ENCODE assay signal across 1 cellular context in the genomic region with DNA sequence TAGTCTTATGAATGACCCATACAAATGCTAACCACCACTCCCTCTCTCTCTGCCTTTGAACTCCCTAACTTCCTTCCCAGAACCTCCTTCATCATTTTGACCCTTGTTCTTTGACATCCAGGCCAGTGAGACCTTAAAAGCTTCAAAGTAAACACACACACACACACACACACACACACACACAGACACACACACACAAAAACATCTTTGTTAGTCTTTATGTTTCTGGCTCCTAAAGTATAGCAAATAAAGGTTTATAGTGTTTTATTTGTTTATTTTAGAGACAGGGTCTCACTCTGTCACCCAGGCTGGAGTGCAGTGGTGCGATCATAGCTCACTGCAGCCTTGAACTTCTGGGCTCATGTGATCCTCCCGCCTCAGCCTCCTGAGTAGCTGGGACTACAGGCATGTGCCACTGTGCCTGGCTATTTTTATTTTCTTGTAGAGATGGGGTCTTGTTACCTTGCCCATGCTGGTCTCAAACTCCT.
TF ChIP-seq lines count a peak whose summit lies in the region.
"Not testable (repeated sequence)": the region's sequence is repeated elsewhere in the genome, so short reads cannot be mapped to it uniquely, and the experiment has no call there.

No MANE protein-coding gene starts in this region.

TF ChIP-seq in HepG2, 621 proteins besides CTCF, POLR2A, EP300 and RAD21 (continued from another document):
- TF ChIP-seq ZBTB3 (CRISPR knock-in tag; IDR thresholded peaks at IDR 0.05; ENCODE audit: borderline replicate concordance, low read depth) (peak; percentile 94), EHMT2 (IDR thresholded peaks at IDR 0.05; ENCODE audit: borderline replicate concordance, low read depth, low read length) (0 out of 2 replicates have a peak, but pooled peaks have one; percentile 36), HDAC1 (CRISPR knock-in tag; IDR thresholded peaks at IDR 0.05) (peak; percentile 76), NR2F1 (CRISPR knock-in tag; IDR thresholded peaks at IDR 0.05) (peak; percentile 46 to 87; a peak in 3 of 4 replicates), ZMYM2 (CRISPR knock-in tag; IDR thresholded peaks at IDR 0.05) (peak; percentile 80), XRCC5 (optimal IDR thresholded peaks at IDR 0.05; ENCODE audit: low read length) (peak; percentile 40), ZMYM3 (CRISPR knock-in tag; IDR thresholded peaks at IDR 0.05) (peak; percentile 70), NFIC (IDR thresholded peaks at IDR 0.05; ENCODE audit: low read length) (peak; percentile 49; the same call in 1 of the 2 replicates), CHD4 (IDR thresholded peaks at IDR 0.05; ENCODE audit: borderline replicate concordance, low read length) (peak; percentile 61; the same call in 1 of the 2 replicates), BHLHE40 (IDR thresholded peaks at IDR 0.05; ENCODE audit: low read length) (peak; percentile 10; the same call in 1 of the 2 replicates), FOXK1 (CRISPR knock-in tag; IDR thresholded peaks at IDR 0.05; ENCODE audit: borderline replicate concordance, low read depth) (peak; percentile 31; the same call in 1 of the 2 replicates), NR2C2 (CRISPR knock-in tag; IDR thresholded peaks at IDR 0.05; ENCODE audit: borderline replicate concordance) (peak; percentile 68), ZNF556 (CRISPR knock-in tag; IDR thresholded peaks at IDR 0.05; ENCODE audit: borderline replicate concordance) (peak; percentile 64; the same call in 1 of the 2 replicates), TBX3 (IDR thresholded peaks at IDR 0.05; ENCODE audit: borderline replicate concordance) (peak; percentile 84; the same call in 1 of the 2 replicates), ARNTL (CRISPR knock-in tag; IDR thresholded peaks at IDR 0.05) (peak; percentile 55; the same call in 1 of the 2 replicates), TCF7L2 (IDR thresholded peaks at IDR 0.05; ENCODE audit: low read depth, low read length) (peak; percentile 52), ASH2L (IDR thresholded peaks at IDR 0.05; ENCODE audit: insufficient read length, low read depth, low read length) (peak; percentile 50), JUNB (CRISPR knock-in tag; IDR thresholded peaks at IDR 0.05; ENCODE audit: borderline replicate concordance) (peak; percentile 54; the same call in 1 of the 2 replicates), RARA (CRISPR knock-in tag; IDR thresholded peaks at IDR 0.05) (peak; percentile 78), TARDBP (CRISPR knock-in tag; IDR thresholded peaks at IDR 0.05) (0 out of 2 replicates have a peak, but pooled peaks have one; percentile 15), NONO (CRISPR knock-in tag; conservative IDR thresholded peaks at IDR 0.05) (peak; percentile 44; the same call in 1 of the 2 replicates), NCOR1 (IDR thresholded peaks at IDR 0.05; ENCODE audit: borderline replicate concordance, low read length) (peak; percentile 81; the same call in 1 of the 2 replicates), ZSCAN25 (CRISPR knock-in tag; IDR thresholded peaks at IDR 0.05) (peak; percentile 12; the same call in 1 of the 2 replicates), TBX2 (CRISPR knock-in tag; IDR thresholded peaks at IDR 0.05; ENCODE audit: borderline replicate concordance) (peak; percentile 65; the same call in 1 of the 2 replicates), SALL1 (CRISPR knock-in tag; IDR thresholded peaks at IDR 0.05) (peak; percentile 65), CREM (IDR thresholded peaks at IDR 0.05) (peak; percentile 64), POGZ (CRISPR knock-in tag; IDR thresholded peaks at IDR 0.05) (0 out of 2 replicates have a peak, but pooled peaks have one; percentile 31)
- TF ChIP-seq, protein P1, sequence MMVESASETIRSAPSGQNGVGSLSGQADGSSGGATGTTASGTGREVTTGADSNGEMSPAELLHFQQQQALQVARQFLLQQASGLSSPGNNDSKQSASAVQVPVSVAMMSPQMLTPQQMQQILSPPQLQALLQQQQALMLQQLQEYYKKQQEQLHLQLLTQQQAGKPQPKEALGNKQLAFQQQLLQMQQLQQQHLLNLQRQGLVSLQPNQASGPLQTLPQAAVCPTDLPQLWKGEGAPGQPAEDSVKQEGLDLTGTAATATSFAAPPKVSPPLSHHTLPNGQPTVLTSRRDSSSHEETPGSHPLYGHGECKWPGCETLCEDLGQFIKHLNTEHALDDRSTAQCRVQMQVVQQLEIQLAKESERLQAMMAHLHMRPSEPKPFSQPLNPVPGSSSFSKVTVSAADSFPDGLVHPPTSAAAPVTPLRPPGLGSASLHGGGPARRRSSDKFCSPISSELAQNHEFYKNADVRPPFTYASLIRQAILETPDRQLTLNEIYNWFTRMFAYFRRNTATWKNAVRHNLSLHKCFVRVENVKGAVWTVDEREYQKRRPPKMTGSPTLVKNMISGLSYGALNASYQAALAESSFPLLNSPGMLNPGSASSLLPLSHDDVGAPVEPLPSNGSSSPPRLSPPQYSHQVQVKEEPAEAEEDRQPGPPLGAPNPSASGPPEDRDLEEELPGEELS (CRISPR knock-in tag; IDR thresholded peaks at IDR 0.05), result peak; percentile 66
- TF ChIP-seq, protein P2, sequence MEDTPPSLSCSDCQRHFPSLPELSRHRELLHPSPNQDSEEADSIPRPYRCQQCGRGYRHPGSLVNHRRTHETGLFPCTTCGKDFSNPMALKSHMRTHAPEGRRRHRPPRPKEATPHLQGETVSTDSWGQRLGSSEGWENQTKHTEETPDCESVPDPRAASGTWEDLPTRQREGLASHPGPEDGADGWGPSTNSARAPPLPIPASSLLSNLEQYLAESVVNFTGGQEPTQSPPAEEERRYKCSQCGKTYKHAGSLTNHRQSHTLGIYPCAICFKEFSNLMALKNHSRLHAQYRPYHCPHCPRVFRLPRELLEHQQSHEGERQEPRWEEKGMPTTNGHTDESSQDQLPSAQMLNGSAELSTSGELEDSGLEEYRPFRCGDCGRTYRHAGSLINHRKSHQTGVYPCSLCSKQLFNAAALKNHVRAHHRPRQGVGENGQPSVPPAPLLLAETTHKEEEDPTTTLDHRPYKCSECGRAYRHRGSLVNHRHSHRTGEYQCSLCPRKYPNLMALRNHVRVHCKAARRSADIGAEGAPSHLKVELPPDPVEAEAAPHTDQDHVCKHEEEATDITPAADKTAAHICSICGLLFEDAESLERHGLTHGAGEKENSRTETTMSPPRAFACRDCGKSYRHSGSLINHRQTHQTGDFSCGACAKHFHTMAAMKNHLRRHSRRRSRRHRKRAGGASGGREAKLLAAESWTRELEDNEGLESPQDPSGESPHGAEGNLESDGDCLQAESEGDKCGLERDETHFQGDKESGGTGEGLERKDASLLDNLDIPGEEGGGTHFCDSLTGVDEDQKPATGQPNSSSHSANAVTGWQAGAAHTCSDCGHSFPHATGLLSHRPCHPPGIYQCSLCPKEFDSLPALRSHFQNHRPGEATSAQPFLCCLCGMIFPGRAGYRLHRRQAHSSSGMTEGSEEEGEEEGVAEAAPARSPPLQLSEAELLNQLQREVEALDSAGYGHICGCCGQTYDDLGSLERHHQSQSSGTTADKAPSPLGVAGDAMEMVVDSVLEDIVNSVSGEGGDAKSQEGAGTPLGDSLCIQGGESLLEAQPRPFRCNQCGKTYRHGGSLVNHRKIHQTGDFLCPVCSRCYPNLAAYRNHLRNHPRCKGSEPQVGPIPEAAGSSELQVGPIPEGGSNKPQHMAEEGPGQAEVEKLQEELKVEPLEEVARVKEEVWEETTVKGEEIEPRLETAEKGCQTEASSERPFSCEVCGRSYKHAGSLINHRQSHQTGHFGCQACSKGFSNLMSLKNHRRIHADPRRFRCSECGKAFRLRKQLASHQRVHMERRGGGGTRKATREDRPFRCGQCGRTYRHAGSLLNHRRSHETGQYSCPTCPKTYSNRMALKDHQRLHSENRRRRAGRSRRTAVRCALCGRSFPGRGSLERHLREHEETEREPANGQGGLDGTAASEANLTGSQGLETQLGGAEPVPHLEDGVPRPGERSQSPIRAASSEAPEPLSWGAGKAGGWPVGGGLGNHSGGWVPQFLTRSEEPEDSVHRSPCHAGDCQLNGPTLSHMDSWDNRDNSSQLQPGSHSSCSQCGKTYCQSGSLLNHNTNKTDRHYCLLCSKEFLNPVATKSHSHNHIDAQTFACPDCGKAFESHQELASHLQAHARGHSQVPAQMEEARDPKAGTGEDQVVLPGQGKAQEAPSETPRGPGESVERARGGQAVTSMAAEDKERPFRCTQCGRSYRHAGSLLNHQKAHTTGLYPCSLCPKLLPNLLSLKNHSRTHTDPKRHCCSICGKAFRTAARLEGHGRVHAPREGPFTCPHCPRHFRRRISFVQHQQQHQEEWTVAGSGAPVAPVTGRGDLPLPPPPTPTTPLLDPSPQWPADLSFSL (CRISPR knock-in tag; IDR thresholded peaks at IDR 0.05), result peak; percentile 95
- TF ChIP-seq, protein P3, sequence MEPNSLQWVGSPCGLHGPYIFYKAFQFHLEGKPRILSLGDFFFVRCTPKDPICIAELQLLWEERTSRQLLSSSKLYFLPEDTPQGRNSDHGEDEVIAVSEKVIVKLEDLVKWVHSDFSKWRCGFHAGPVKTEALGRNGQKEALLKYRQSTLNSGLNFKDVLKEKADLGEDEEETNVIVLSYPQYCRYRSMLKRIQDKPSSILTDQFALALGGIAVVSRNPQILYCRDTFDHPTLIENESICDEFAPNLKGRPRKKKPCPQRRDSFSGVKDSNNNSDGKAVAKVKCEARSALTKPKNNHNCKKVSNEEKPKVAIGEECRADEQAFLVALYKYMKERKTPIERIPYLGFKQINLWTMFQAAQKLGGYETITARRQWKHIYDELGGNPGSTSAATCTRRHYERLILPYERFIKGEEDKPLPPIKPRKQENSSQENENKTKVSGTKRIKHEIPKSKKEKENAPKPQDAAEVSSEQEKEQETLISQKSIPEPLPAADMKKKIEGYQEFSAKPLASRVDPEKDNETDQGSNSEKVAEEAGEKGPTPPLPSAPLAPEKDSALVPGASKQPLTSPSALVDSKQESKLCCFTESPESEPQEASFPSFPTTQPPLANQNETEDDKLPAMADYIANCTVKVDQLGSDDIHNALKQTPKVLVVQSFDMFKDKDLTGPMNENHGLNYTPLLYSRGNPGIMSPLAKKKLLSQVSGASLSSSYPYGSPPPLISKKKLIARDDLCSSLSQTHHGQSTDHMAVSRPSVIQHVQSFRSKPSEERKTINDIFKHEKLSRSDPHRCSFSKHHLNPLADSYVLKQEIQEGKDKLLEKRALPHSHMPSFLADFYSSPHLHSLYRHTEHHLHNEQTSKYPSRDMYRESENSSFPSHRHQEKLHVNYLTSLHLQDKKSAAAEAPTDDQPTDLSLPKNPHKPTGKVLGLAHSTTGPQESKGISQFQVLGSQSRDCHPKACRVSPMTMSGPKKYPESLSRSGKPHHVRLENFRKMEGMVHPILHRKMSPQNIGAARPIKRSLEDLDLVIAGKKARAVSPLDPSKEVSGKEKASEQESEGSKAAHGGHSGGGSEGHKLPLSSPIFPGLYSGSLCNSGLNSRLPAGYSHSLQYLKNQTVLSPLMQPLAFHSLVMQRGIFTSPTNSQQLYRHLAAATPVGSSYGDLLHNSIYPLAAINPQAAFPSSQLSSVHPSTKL (CRISPR knock-in tag; IDR thresholded peaks at IDR 0.05), result peak; percentile 46
- TF ChIP-seq, protein P4, sequence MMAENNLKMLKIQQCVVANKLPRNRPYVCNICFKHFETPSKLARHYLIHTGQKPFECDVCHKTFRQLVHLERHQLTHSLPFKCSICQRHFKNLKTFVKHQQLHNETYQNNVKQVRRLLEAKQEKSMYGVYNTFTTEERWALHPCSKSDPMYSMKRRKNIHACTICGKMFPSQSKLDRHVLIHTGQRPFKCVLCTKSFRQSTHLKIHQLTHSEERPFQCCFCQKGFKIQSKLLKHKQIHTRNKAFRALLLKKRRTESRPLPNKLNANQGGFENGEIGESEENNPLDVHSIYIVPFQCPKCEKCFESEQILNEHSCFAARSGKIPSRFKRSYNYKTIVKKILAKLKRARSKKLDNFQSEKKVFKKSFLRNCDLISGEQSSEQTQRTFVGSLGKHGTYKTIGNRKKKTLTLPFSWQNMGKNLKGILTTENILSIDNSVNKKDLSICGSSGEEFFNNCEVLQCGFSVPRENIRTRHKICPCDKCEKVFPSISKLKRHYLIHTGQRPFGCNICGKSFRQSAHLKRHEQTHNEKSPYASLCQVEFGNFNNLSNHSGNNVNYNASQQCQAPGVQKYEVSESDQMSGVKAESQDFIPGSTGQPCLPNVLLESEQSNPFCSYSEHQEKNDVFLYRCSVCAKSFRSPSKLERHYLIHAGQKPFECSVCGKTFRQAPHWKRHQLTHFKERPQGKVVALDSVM (CRISPR knock-in tag; IDR thresholded peaks at IDR 0.05), result peak; percentile 99
- TF ChIP-seq, protein P5, sequence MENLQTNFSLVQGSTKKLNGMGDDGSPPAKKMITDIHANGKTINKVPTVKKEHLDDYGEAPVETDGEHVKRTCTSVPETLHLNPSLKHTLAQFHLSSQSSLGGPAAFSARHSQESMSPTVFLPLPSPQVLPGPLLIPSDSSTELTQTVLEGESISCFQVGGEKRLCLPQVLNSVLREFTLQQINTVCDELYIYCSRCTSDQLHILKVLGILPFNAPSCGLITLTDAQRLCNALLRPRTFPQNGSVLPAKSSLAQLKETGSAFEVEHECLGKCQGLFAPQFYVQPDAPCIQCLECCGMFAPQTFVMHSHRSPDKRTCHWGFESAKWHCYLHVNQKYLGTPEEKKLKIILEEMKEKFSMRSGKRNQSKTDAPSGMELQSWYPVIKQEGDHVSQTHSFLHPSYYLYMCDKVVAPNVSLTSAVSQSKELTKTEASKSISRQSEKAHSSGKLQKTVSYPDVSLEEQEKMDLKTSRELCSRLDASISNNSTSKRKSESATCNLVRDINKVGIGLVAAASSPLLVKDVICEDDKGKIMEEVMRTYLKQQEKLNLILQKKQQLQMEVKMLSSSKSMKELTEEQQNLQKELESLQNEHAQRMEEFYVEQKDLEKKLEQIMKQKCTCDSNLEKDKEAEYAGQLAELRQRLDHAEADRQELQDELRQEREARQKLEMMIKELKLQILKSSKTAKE (CRISPR knock-in tag; IDR thresholded peaks at IDR 0.05; ENCODE audit: borderline replicate concordance), result peak; percentile 60; the same call in 1 of the 2 replicates
- not testable (repeated sequence) for TF ChIP-seq NONO (IDR thresholded peaks at IDR 0.05); CREM (CRISPR knock-in tag; IDR thresholded peaks at IDR 0.05)
- TF ChIP-seq, protein P6, sequence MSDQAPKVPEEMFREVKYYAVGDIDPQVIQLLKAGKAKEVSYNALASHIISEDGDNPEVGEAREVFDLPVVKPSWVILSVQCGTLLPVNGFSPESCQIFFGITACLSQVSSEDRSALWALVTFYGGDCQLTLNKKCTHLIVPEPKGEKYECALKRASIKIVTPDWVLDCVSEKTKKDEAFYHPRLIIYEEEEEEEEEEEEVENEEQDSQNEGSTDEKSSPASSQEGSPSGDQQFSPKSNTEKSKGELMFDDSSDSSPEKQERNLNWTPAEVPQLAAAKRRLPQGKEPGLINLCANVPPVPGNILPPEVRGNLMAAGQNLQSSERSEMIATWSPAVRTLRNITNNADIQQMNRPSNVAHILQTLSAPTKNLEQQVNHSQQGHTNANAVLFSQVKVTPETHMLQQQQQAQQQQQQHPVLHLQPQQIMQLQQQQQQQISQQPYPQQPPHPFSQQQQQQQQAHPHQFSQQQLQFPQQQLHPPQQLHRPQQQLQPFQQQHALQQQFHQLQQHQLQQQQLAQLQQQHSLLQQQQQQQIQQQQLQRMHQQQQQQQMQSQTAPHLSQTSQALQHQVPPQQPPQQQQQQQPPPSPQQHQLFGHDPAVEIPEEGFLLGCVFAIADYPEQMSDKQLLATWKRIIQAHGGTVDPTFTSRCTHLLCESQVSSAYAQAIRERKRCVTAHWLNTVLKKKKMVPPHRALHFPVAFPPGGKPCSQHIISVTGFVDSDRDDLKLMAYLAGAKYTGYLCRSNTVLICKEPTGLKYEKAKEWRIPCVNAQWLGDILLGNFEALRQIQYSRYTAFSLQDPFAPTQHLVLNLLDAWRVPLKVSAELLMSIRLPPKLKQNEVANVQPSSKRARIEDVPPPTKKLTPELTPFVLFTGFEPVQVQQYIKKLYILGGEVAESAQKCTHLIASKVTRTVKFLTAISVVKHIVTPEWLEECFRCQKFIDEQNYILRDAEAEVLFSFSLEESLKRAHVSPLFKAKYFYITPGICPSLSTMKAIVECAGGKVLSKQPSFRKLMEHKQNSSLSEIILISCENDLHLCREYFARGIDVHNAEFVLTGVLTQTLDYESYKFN (CRISPR knock-in tag; conservative IDR thresholded peaks at IDR 0.05), result peak; percentile 86
